40 cellular contexts compared by ENCODE assay signal in genomic region chr5:153403470-153403869, GRCh38.
"Had no signal": no experiment of that assay in that cellular context is flagged by ENCODE, and none has a peak within 500 bp of the region (broad histone marks: within the 10 kb centered on the region; RNA-seq: fewer than 3 reads in every experiment).

No MANE protein-coding gene starts in this region.

- H3K9me3 ChIP-seq: adrenal gland, ascending aorta, body of pancreas, breast epithelium had no signal

- FAIRE-seq: astrocyte, bronchial epithelial cell had no signal

- H3K36me3 ChIP-seq: adrenal gland, ascending aorta, brain microvascular endothelial cell, breast epithelium, cardiac muscle cell had no signal

- H3K9me3 Mint-ChIP-seq: activated naive CD4-positive, alpha-beta T cell treated with anti-CD3 and anti-CD28 coated beads for 36 hours; activated naive CD4-positive, alpha-beta T cell treated with anti-CD3 and anti-CD28 coated beads, Interleukin-2, amount 10 ng/mL, durations not matched to agents 7 days and 5 days; activated naive CD4-positive, alpha-beta T cell treated with anti-CD3 and anti-CD28 coated beads, Interleukin-2, amount 50 U/mL, for 24 hours; activated naive CD8-positive, alpha-beta T cell treated with anti-CD3 and anti-CD28 coated beads, Interleukin-2, amount 10 ng/mL, durations not matched to agents 7 days and 5 days; activated T-cell treated with anti-CD3 and anti-CD28 coated beads, Interleukin-2, amount 50 U/mL, for 24 hours; activated T-cell treated with anti-CD3 and anti-CD28 coated beads, Interleukin-2, amount 50 U/mL, for 4 hours; activated T-cell treated with anti-CD3 and anti-CD28 coated beads, Interleukin-2, amount 50 U/mL, for 72 hours; activated T-helper 1 cell treated with anti-CD3 and anti-CD28 coated beads, Interleukin-12 subunit alpha, Interleukin-12 subunit beta, Interleukin-2, Interleukin-4 antibody, amounts not matched to agents 30 ng/mL and 10 ng/mL and 1 ng/mL, durations not matched to agents 14 hours and 24 hours and 36 hours; activated T-helper 17 cell treated with anti-CD3 and anti-CD28 coated beads, Interleukin-2, amount 50 U/mL, for 72 hours; activated T-helper 2 cell treated with anti-CD3 and anti-CD28 coated beads, Interferon-gamma antibody, Interleukin-2, Interleukin-4, amounts not matched to agents 10 μg/mL and 5 μg/mL and 100 μg/mL, durations not matched to agents 14 hours and 24 hours and 36 hours; brain; central memory CD8-positive, alpha-beta T cell had no signal

- ATAC-seq: activated naive CD4-positive, alpha-beta T cell treated with anti-CD3 and anti-CD28 coated beads, Interleukin-2, amount 50 U/mL, for 72 hours; activated naive CD8-positive, alpha-beta T cell treated with anti-CD3 and anti-CD28 coated beads, Interleukin-2, amount 50 U/mL, for 24 hours; activated T-cell treated with anti-CD3 and anti-CD28 coated beads, Interleukin-2, amount 50 U/mL, for 4 hours; activated T-cell treated with anti-CD3 and anti-CD28 coated beads, Interleukin-2, amount 50 U/mL, for 72 hours; activated T-helper 17 cell treated with anti-CD3 and anti-CD28 coated beads, Interleukin-2, amount 50 U/mL, for 72 hours; body of pancreas had no signal

- H3K4me1 Mint-ChIP-seq: activated naive CD4-positive, alpha-beta T cell treated with anti-CD3 and anti-CD28 coated beads, Interleukin-2, amount 10 ng/mL, durations not matched to agents 7 days and 5 days; activated naive CD4-positive, alpha-beta T cell treated with anti-CD3 and anti-CD28 coated beads, Interleukin-2, amount 50 U/mL, for 24 hours; activated naive CD8-positive, alpha-beta T cell treated with anti-CD3 and anti-CD28 coated beads for 36 hours; activated naive CD8-positive, alpha-beta T cell treated with anti-CD3 and anti-CD28 coated beads, Interleukin-2, amount 10 ng/mL, durations not matched to agents 7 days and 5 days; activated naive CD8-positive, alpha-beta T cell treated with anti-CD3 and anti-CD28 coated beads, Interleukin-2, amount 50 U/mL, for 24 hours; activated T-helper 17 cell treated with anti-CD3 and anti-CD28 coated beads, Interleukin-2, amount 50 U/mL, for 72 hours; central memory CD8-positive, alpha-beta T cell had no signal

- H3K27ac ChIP-seq: adrenal gland, ascending aorta, body of pancreas, brain microvascular endothelial cell, breast epithelium, cardiac muscle cell had no signal

- H3K4me3 Mint-ChIP-seq: activated naive CD4-positive, alpha-beta T cell treated with anti-CD3 and anti-CD28 coated beads for 36 hours; activated naive CD4-positive, alpha-beta T cell treated with anti-CD3 and anti-CD28 coated beads, Interleukin-2, amount 10 ng/mL, durations not matched to agents 7 days and 5 days; activated naive CD4-positive, alpha-beta T cell treated with anti-CD3 and anti-CD28 coated beads, Interleukin-2, amount 50 U/mL, for 24 hours; activated naive CD8-positive, alpha-beta T cell; activated naive CD8-positive, alpha-beta T cell treated with anti-CD3 and anti-CD28 coated beads for 36 hours; activated naive CD8-positive, alpha-beta T cell treated with anti-CD3 and anti-CD28 coated beads, Interleukin-2, amount 10 ng/mL, durations not matched to agents 7 days and 5 days; activated naive CD8-positive, alpha-beta T cell treated with anti-CD3 and anti-CD28 coated beads, Interleukin-2, amount 50 U/mL, for 24 hours; activated T-cell treated with anti-CD3 and anti-CD28 coated beads, Interleukin-2, amount 50 U/mL, for 24 hours; activated T-cell treated with anti-CD3 and anti-CD28 coated beads, Interleukin-2, amount 50 U/mL, for 4 hours; activated T-cell treated with anti-CD3 and anti-CD28 coated beads, Interleukin-2, amount 50 U/mL, for 72 hours; activated T-helper 1 cell treated with anti-CD3 and anti-CD28 coated beads, Interleukin-12 subunit alpha, Interleukin-12 subunit beta, Interleukin-2, Interleukin-4 antibody, amounts not matched to agents 30 ng/mL and 10 ng/mL and 1 ng/mL, durations not matched to agents 14 hours and 24 hours and 36 hours; activated T-helper 17 cell treated with anti-CD3 and anti-CD28 coated beads, Interleukin-2, amount 50 U/mL, for 72 hours; brain; central memory CD8-positive, alpha-beta T cell had no signal

- H3K36me3 Mint-ChIP-seq: activated naive CD4-positive, alpha-beta T cell treated with anti-CD3 and anti-CD28 coated beads, Interleukin-2, amount 10 ng/mL, durations not matched to agents 7 days and 5 days; activated naive CD4-positive, alpha-beta T cell treated with anti-CD3 and anti-CD28 coated beads, Interleukin-2, amount 50 U/mL, for 24 hours; activated naive CD4-positive, alpha-beta T cell treated with anti-CD3 and anti-CD28 coated beads, Interleukin-2, amount 50 U/mL, for 72 hours; activated naive CD8-positive, alpha-beta T cell; activated naive CD8-positive, alpha-beta T cell treated with anti-CD3 and anti-CD28 coated beads for 36 hours; activated naive CD8-positive, alpha-beta T cell treated with anti-CD3 and anti-CD28 coated beads, Interleukin-2, amount 10 ng/mL, durations not matched to agents 7 days and 5 days; brain had no signal

- H3K27me3 ChIP-seq: adrenal gland, ascending aorta, body of pancreas, brain microvascular endothelial cell, breast epithelium, cardiac muscle cell had no signal

- H3K4me3 ChIP-seq: adrenal gland, ascending aorta, body of pancreas, breast epithelium, cardiac muscle cell had no signal

- H3K4me1 ChIP-seq: adrenal gland, body of pancreas, breast epithelium had no signal

- DNase-seq: activated effector memory CD4-positive, alpha-beta T cell treated with anti-CD3 and anti-CD28 coated beads, Interleukin-2, amount 50 U/mL, for 16 hours; activated effector memory CD4-positive, alpha-beta T cell treated with Interleukin-2 at 50 U/mL for 16 hours; activated gamma-delta T cell; activated gamma-delta T cell treated with Interleukin-2 at 50 U/mL for 16 hours; activated naive CD4-positive, alpha-beta T cell; activated naive CD4-positive, alpha-beta T cell treated with anti-CD3 and anti-CD28 coated beads for 36 hours; activated naive CD4-positive, alpha-beta T cell treated with anti-CD3 and anti-CD28 coated beads, Interleukin-2, amount 10 ng/mL, durations not matched to agents 7 days and 5 days; activated naive CD4-positive, alpha-beta T cell treated with anti-CD3 and anti-CD28 coated beads, Interleukin-2, amount 50 U/mL, for 16 hours; activated naive CD4-positive, alpha-beta T cell treated with Interleukin-2 at 50 U/mL for 16 hours; activated naive CD8-positive, alpha-beta T cell treated with anti-CD3 and anti-CD28 coated beads for 36 hours; activated naive CD8-positive, alpha-beta T cell treated with anti-CD3 and anti-CD28 coated beads, Interleukin-2, amount 10 ng/mL, durations not matched to agents 7 days and 5 days; activated naive CD8-positive, alpha-beta T cell treated with anti-CD3 and anti-CD28 coated beads, Interleukin-2, amount 50 U/mL, for 24 hours; activated T-cell treated with anti-CD3 and anti-CD28 coated beads, Interleukin-2, amount 50 U/mL, for 1 hour; activated T-cell treated with anti-CD3 and anti-CD28 coated beads, Interleukin-2, amount 50 U/mL, for 24 hours; activated T-cell treated with anti-CD3 and anti-CD28 coated beads, Interleukin-2, amount 50 U/mL, for 4 hours; activated T-cell treated with anti-CD3 and anti-CD28 coated beads, Interleukin-2, amount 50 U/mL, for 48 hours; activated T-cell treated with anti-CD3 and anti-CD28 coated beads, Interleukin-2, amount 50 U/mL, for 72 hours; adrenal gland; amniotic stem cell; amygdala; anterior cingulate cortex; aorta; body of pancreas; brain microvascular endothelial cell; caudate nucleus; central memory CD4-positive, alpha-beta T cell; cerebellar nuclear complex had no signal

- H3K27ac Mint-ChIP-seq: activated naive CD4-positive, alpha-beta T cell treated with anti-CD3 and anti-CD28 coated beads for 36 hours; activated naive CD4-positive, alpha-beta T cell treated with anti-CD3 and anti-CD28 coated beads, Interleukin-2, amount 10 ng/mL, durations not matched to agents 7 days and 5 days; activated naive CD4-positive, alpha-beta T cell treated with anti-CD3 and anti-CD28 coated beads, Interleukin-2, amount 50 U/mL, for 24 hours; activated naive CD4-positive, alpha-beta T cell treated with anti-CD3 and anti-CD28 coated beads, Interleukin-2, amount 50 U/mL, for 72 hours; activated naive CD8-positive, alpha-beta T cell; activated naive CD8-positive, alpha-beta T cell treated with anti-CD3 and anti-CD28 coated beads for 36 hours; activated naive CD8-positive, alpha-beta T cell treated with anti-CD3 and anti-CD28 coated beads, Interleukin-2, amount 10 ng/mL, durations not matched to agents 7 days and 5 days; activated naive CD8-positive, alpha-beta T cell treated with anti-CD3 and anti-CD28 coated beads, Interleukin-2, amount 50 U/mL, for 24 hours; activated T-cell treated with anti-CD3 and anti-CD28 coated beads, Interleukin-2, amount 50 U/mL, for 24 hours; activated T-cell treated with anti-CD3 and anti-CD28 coated beads, Interleukin-2, amount 50 U/mL, for 72 hours; activated T-helper 1 cell treated with anti-CD3 and anti-CD28 coated beads, Interleukin-12 subunit alpha, Interleukin-12 subunit beta, Interleukin-2, Interleukin-4 antibody, amounts not matched to agents 30 ng/mL and 10 ng/mL and 1 ng/mL, durations not matched to agents 14 hours and 24 hours and 36 hours; activated T-helper 17 cell treated with anti-CD3 and anti-CD28 coated beads, Interleukin-2, amount 50 U/mL, for 72 hours; activated T-helper 2 cell treated with anti-CD3 and anti-CD28 coated beads, Interferon-gamma antibody, Interleukin-2, Interleukin-4, amounts not matched to agents 10 μg/mL and 5 μg/mL and 100 μg/mL, durations not matched to agents 14 hours and 24 hours and 36 hours; brain had no signal

- H3K27me3 Mint-ChIP-seq: activated naive CD4-positive, alpha-beta T cell treated with anti-CD3 and anti-CD28 coated beads, Interleukin-2, amount 10 ng/mL, durations not matched to agents 7 days and 5 days; activated naive CD8-positive, alpha-beta T cell; activated naive CD8-positive, alpha-beta T cell treated with anti-CD3 and anti-CD28 coated beads for 36 hours; activated naive CD8-positive, alpha-beta T cell treated with anti-CD3 and anti-CD28 coated beads, Interleukin-2, amount 10 ng/mL, durations not matched to agents 7 days and 5 days; activated naive CD8-positive, alpha-beta T cell treated with anti-CD3 and anti-CD28 coated beads, Interleukin-2, amount 50 U/mL, for 24 hours; activated T-cell treated with anti-CD3 and anti-CD28 coated beads, Interleukin-2, amount 50 U/mL, for 24 hours; activated T-helper 17 cell treated with anti-CD3 and anti-CD28 coated beads, Interleukin-2, amount 50 U/mL, for 72 hours; central memory CD8-positive, alpha-beta T cell had no signal
